1 cellular context compared by ENCODE assay signal in the genomic region with DNA sequence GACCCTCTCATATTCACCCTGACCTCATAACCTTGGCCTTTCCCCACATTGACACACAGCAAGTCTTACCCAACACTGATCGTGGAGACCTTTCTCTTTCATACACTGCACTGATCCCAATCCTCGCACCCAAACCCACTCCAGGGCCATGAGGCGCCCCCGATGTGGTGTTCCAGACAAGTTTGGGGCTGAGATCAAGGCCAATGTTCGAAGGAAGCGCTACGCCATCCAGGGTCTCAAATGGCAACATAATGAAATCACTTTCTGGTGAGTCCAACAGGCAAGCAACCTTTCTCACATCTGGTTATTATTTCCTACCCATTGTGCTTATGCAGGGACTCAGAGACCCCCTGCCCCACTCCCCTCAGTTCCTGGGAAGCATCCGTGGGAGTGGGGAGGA.
TF ChIP-seq lines count a peak whose summit lies in the region.

No MANE protein-coding gene starts in this region.

TF ChIP-seq in HepG2, 621 proteins besides CTCF, POLR2A, EP300 and RAD21:
- TF ChIP-seq EEA1 (CRISPR knock-in tag; IDR thresholded peaks at IDR 0.05; ENCODE audit: borderline replicate concordance): 0 out of 2 replicates have a peak, but pooled peaks have one; percentile 61
- TF ChIP-seq MYC (CRISPR knock-in tag; IDR thresholded peaks at IDR 0.05; ENCODE audit: borderline replicate concordance): peak; percentile 27; the same call in 1 of the 2 replicates
- no peak for TF ChIP-seq PAXIP1 (CRISPR knock-in tag; conservative IDR thresholded peaks at IDR 0.05)
- TF ChIP-seq, protein P1, sequence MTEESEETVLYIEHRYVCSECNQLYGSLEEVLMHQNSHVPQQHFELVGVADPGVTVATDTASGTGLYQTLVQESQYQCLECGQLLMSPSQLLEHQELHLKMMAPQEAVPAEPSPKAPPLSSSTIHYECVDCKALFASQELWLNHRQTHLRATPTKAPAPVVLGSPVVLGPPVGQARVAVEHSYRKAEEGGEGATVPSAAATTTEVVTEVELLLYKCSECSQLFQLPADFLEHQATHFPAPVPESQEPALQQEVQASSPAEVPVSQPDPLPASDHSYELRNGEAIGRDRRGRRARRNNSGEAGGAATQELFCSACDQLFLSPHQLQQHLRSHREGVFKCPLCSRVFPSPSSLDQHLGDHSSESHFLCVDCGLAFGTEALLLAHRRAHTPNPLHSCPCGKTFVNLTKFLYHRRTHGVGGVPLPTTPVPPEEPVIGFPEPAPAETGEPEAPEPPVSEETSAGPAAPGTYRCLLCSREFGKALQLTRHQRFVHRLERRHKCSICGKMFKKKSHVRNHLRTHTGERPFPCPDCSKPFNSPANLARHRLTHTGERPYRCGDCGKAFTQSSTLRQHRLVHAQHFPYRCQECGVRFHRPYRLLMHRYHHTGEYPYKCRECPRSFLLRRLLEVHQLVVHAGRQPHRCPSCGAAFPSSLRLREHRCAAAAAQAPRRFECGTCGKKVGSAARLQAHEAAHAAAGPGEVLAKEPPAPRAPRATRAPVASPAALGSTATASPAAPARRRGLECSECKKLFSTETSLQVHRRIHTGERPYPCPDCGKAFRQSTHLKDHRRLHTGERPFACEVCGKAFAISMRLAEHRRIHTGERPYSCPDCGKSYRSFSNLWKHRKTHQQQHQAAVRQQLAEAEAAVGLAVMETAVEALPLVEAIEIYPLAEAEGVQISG (CRISPR knock-in tag; IDR thresholded peaks at IDR 0.05): peak; percentile 39; the same call in 1 of the 2 replicates
- TF ChIP-seq NR0B2 (CRISPR knock-in tag; IDR thresholded peaks at IDR 0.05): 0 out of 2 replicates have a peak, but pooled peaks have one; percentile 39
- TF ChIP-seq NR2F6 (IDR thresholded peaks at IDR 0.05): 0 out of 2 replicates have a peak, but pooled peaks have one; percentile 37
- 0 out of 2 replicates have a peak, but pooled peaks have one; percentile 40 for TF ChIP-seq NR2F6 (CRISPR knock-in tag; IDR thresholded peaks at IDR 0.05)
- no peak for TF ChIP-seq SP1 (IDR thresholded peaks at IDR 0.05)
- TF ChIP-seq SP1 (CRISPR knock-in tag; IDR thresholded peaks at IDR 0.05): no peak
- peak; percentile 40 for TF ChIP-seq NR2C2 (CRISPR knock-in tag; IDR thresholded peaks at IDR 0.05; ENCODE audit: borderline replicate concordance)
- TF ChIP-seq SPEN (CRISPR knock-in tag; IDR thresholded peaks at IDR 0.05; ENCODE audit: low read depth): 0 out of 2 replicates have a peak, but pooled peaks have one; percentile 22
- TF ChIP-seq UBTF (CRISPR knock-in tag; IDR thresholded peaks at IDR 0.05): no peak
- no peak for TF ChIP-seq ZNF792 (CRISPR knock-in tag; IDR thresholded peaks at IDR 0.05)
- TF ChIP-seq, protein P2, sequence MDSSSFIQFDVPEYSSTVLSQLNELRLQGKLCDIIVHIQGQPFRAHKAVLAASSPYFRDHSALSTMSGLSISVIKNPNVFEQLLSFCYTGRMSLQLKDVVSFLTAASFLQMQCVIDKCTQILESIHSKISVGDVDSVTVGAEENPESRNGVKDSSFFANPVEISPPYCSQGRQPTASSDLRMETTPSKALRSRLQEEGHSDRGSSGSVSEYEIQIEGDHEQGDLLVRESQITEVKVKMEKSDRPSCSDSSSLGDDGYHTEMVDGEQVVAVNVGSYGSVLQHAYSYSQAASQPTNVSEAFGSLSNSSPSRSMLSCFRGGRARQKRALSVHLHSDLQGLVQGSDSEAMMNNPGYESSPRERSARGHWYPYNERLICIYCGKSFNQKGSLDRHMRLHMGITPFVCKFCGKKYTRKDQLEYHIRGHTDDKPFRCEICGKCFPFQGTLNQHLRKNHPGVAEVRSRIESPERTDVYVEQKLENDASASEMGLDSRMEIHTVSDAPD (CRISPR knock-in tag; IDR thresholded peaks at IDR 0.05): no peak
